In the genomic region with DNA sequence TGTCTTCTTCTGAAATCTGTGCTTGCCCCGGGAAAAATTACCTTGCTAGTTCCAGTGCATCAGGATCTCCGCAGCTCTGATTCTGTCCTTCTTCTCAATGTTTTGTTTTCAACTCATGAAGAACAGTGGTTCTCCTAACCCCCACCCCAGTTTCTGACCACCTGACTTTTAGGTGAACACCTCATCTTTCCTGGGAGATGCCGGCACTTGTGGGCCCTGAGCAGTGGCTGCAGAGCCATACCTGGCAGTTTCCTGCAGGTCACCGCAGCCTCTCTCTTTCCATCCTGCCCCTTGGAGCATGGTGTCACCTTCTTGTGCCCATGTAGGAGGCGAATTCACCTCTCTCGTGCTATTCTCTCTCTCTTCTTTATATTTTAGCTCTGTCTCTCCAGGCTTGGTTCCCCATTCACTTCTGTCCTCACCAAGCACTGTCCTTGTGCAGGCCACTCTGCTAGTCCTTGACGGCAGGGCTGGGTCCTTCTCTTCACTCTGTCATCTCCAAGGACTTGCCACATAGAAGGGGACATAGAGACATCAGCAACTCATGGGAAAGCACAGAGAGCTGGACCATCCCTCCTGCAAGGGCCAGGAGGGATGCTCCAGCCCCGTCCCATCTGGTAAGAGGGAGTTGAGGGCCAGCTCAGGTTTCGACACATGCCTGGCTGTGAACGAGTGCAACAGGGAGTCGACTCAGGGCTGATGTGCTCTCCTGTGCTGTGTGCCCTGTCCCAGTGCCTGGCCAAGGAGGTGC, we compare ENCODE assay signal across 15 cellular contexts. TPM values are rescaled to one million over a fixed set of nuclear protein-coding genes. Genes with fewer than 3 reads are reported as not detected.
DNase-seq lines count a peak whose midpoint lies in the region; ATAC-seq and TF ChIP-seq lines count a peak whose summit lies in the region.
"Had no signal": no experiment of that assay in that cellular context is flagged by ENCODE, and none has a peak within 500 bp of the region (broad histone marks: within the 10 kb centered on the region; RNA-seq: fewer than 3 reads in every experiment).

No MANE protein-coding gene starts in this region.

- no peak overlapping the region for H3K27ac ChIP-seq in BLaER1 treated with 17β-estradiol and CSF1 and Interleukin-3, amounts not matched to agents 10 nM and 100 nM
- no peak overlapping the region for H3K27ac ChIP-seq in esophagus muscularis mucosa (replicated peaks in 1 of 4)

- POLR2A ChIA-PET in activated CD4-positive, alpha-beta memory T cell treated with anti-CD3 and anti-CD28 coated beads, Interleukin-2, amount 10 ng/mL, durations not matched to agents 7 days and 5 days (lab: Charles Lee): no interaction called here

- no peak overlapping the region for H3K4me3 Mint-ChIP-seq in osteocyte (ENCODE audit: unreplicated experiment)
- H3K4me3 Mint-ChIP-seq in activated CD4-positive, alpha-beta memory T cell treated with anti-CD3 and anti-CD28 coated beads, Interleukin-2, amount 10 ng/mL, durations not matched to agents 7 days and 5 days: no peak overlapping the region
- H3K4me3 Mint-ChIP-seq: CD14-positive monocyte; CD4-positive, alpha-beta memory T cell; H9 had no signal

- no peaks in the 10 kb centered on the region for H3K27me3 ChIP-seq in BLaER1 treated with 17β-estradiol and CSF1 and Interleukin-3, amounts not matched to agents 10 nM and 100 nM
- H3K27me3 ChIP-seq in esophagus muscularis mucosa: no peaks in the 10 kb centered on the region
- H3K27me3 ChIP-seq: BE2C had no signal

- DNase-seq in GM13976 (ENCODE audit: low spot score) (peak; percentile 3), esophagus muscularis mucosa (ENCODE audit: extremely low spot score) (peak; percentile 62), osteocyte (ENCODE audit: extremely low spot score, unreplicated experiment) (peak; percentile 74), NCI-H748 treated with DMSO at 0.1 percent for 48 hours (lab: John Stamatoyannopoulos, UW) (no peak)
- DNase-seq in activated CD4-positive, alpha-beta memory T cell treated with anti-CD3 and anti-CD28 coated beads, Interleukin-2, amount 10 ng/mL, durations not matched to agents 7 days and 5 days: no peak
- DNase-seq: ACHN; BE2C; Calu3; CD4-positive, alpha-beta memory T cell; DMS79 treated with DMSO at 0.1 percent for 48 hours; GF-D8; H9 had no signal

- H4K20me1 ChIP-seq in BLaER1 treated with 17β-estradiol and CSF1 and Interleukin-3, amounts not matched to agents 10 nM and 100 nM: no peaks in the 10 kb centered on the region

- H3K4me2 ChIP-seq in BLaER1 treated with 17β-estradiol and CSF1 and Interleukin-3, amounts not matched to agents 10 nM and 100 nM: peak overlapping the region in 8 of 11 experiments; percentile 42 to 75 (median 68); a peak in 13 of 22 replicates

- TF ChIP-seq CTCF in GM13976 (IDR thresholded peaks at IDR 0.05; ENCODE audit: borderline replicate concordance, control extremely low read depth, extremely low read depth, insufficient read depth, missing control alignments) (no peak), esophagus muscularis mucosa (IDR thresholded peaks at IDR 0.05) (no peak), osteocyte (IDR thresholded peaks at IDR 0.05) (no peak)

- peaks cover 0 to 29% (median 16%) of the 10 kb centered on the region in 10 experiments; a peak in 16 of 20 replicates for H3K4me1 ChIP-seq in BLaER1 treated with 17β-estradiol and CSF1 and Interleukin-3, amounts not matched to agents 10 nM and 100 nM
- peaks cover 0 to 4% (median 0%) of the 10 kb centered on the region in 4 donors for H3K4me1 ChIP-seq in esophagus muscularis mucosa
- H3K4me1 ChIP-seq: BE2C had no signal

- in situ Hi-C loops in GM13976 (cut with MboI; ENCODE audit: low sequenced_read_pairs, unreplicated experiment): no loop called here

- no peaks in the 10 kb centered on the region for H3K36me3 Mint-ChIP-seq in osteocyte (ENCODE audit: unreplicated experiment)
- no peaks in the 10 kb centered on the region for H3K36me3 Mint-ChIP-seq in activated CD4-positive, alpha-beta memory T cell treated with anti-CD3 and anti-CD28 coated beads, Interleukin-2, amount 10 ng/mL, durations not matched to agents 7 days and 5 days (ENCODE audit: low read depth)
- H3K36me3 Mint-ChIP-seq: CD14-positive monocyte; CD4-positive, alpha-beta memory T cell had no signal

- no peaks in the 10 kb centered on the region for H3K9me3 Mint-ChIP-seq in osteocyte (ENCODE audit: unreplicated experiment)
- H3K9me3 Mint-ChIP-seq in activated CD4-positive, alpha-beta memory T cell treated with anti-CD3 and anti-CD28 coated beads, Interleukin-2, amount 10 ng/mL, durations not matched to agents 7 days and 5 days: no peaks in the 10 kb centered on the region
- H3K9me3 Mint-ChIP-seq: CD4-positive, alpha-beta memory T cell; H9 had no signal

- H3K4me1 Mint-ChIP-seq in osteocyte (ENCODE audit: unreplicated experiment): no peaks in the 10 kb centered on the region
- no peaks in the 10 kb centered on the region for H3K4me1 Mint-ChIP-seq in activated CD4-positive, alpha-beta memory T cell treated with anti-CD3 and anti-CD28 coated beads, Interleukin-2, amount 10 ng/mL, durations not matched to agents 7 days and 5 days
- H3K4me1 Mint-ChIP-seq: CD14-positive monocyte; CD4-positive, alpha-beta memory T cell had no signal

- peaks cover 29% of the 10 kb centered on the region for H3K27me3 Mint-ChIP-seq in osteocyte (ENCODE audit: unreplicated experiment)
- H3K27me3 Mint-ChIP-seq in activated CD4-positive, alpha-beta memory T cell treated with anti-CD3 and anti-CD28 coated beads, Interleukin-2, amount 10 ng/mL, durations not matched to agents 7 days and 5 days: no peaks in the 10 kb centered on the region

- CTCF ChIA-PET in activated CD4-positive, alpha-beta memory T cell treated with anti-CD3 and anti-CD28 coated beads, Interleukin-2, amount 10 ng/mL, durations not matched to agents 7 days and 5 days (lab: Charles Lee): no interaction called here

- no peak overlapping the region for H3K4me3 ChIP-seq in BLaER1 treated with 17β-estradiol and CSF1 and Interleukin-3, amounts not matched to agents 10 nM and 100 nM
- H3K4me3 ChIP-seq in esophagus muscularis mucosa: no peak overlapping the region

- H3K9me3 ChIP-seq in BLaER1 treated with 17β-estradiol and CSF1 and Interleukin-3, amounts not matched to agents 10 nM and 100 nM (replicated peaks in 1 of 11): no peaks in the 10 kb centered on the region
- H3K9me3 ChIP-seq in esophagus muscularis mucosa: no peaks in the 10 kb centered on the region
- H3K9me3 ChIP-seq: BE2C had no signal

- 94% methylated on average over 11 of the region's 11 CpGs for WGBS in esophagus muscularis mucosa

- TF ChIP-seq EP300 in esophagus muscularis mucosa (IDR thresholded peaks at IDR 0.05): no peak

- ATAC-seq in HG03045 (IDR thresholded peaks at IDR 0.05; ENCODE audit: unreplicated experiment): no peak

- H3K36me3 ChIP-seq in BLaER1 treated with 17β-estradiol and CSF1 and Interleukin-3, amounts not matched to agents 10 nM and 100 nM: no peaks in the 10 kb centered on the region
- H3K36me3 ChIP-seq in esophagus muscularis mucosa: no peaks in the 10 kb centered on the region
- H3K36me3 ChIP-seq: BE2C had no signal

- H3K9ac ChIP-seq in BLaER1 treated with 17β-estradiol and CSF1 and Interleukin-3, amounts not matched to agents 10 nM and 100 nM: no peak overlapping the region

- intact Hi-C loops in esophagus muscularis mucosa (cut with DNase I): no loop called here

- H3K27ac Mint-ChIP-seq in osteocyte (ENCODE audit: unreplicated experiment): no peak overlapping the region
- H3K27ac Mint-ChIP-seq in activated CD4-positive, alpha-beta memory T cell treated with anti-CD3 and anti-CD28 coated beads, Interleukin-2, amount 10 ng/mL, durations not matched to agents 7 days and 5 days: no peak overlapping the region
- H3K27ac Mint-ChIP-seq: CD14-positive monocyte; CD4-positive, alpha-beta memory T cell; H9 had no signal

- TF ChIP-seq POLR2A in esophagus muscularis mucosa (IDR thresholded peaks at IDR 0.05; ENCODE audit: low read depth): no peak

RNA-seq across cellular contexts. Expression of gene DDX1, which starts 59.1 kb away (rescaled TPM):
- 10 to 100 TPM; 58.3 to 90.5 (median 60.8) TPM for total RNA-seq in esophagus muscularis mucosa
- 85.6 and 90.7 TPM in 2 replicates for total RNA-seq in osteocyte
- 10 to 100 TPM; 55.4 to 55.6 TPM for total RNA-seq in activated CD4-positive, alpha-beta memory T cell treated with anti-CD3 and anti-CD28 coated beads, Interleukin-2, amount 10 ng/mL, durations not matched to agents 7 days and 5 days

Comparison
In these comparisons a context has a peak if more than half of its experiments do, and no peak if none do; other contexts are left out.
1. DNase-seq: peak in GM13976 (single experiment), esophagus muscularis mucosa (single experiment) and osteocyte (single experiment); none in NCI-H748 treated with DMSO at 0.1 percent for 48 hours (single experiment) and activated CD4-positive, alpha-beta memory T cell treated with anti-CD3 and anti-CD28 coated beads, Interleukin-2, amount 10 ng/mL, durations not matched to agents 7 days and 5 days (single experiment).